Comparison of ENCODE assay signal across 22 cellular contexts in the genomic region with DNA sequence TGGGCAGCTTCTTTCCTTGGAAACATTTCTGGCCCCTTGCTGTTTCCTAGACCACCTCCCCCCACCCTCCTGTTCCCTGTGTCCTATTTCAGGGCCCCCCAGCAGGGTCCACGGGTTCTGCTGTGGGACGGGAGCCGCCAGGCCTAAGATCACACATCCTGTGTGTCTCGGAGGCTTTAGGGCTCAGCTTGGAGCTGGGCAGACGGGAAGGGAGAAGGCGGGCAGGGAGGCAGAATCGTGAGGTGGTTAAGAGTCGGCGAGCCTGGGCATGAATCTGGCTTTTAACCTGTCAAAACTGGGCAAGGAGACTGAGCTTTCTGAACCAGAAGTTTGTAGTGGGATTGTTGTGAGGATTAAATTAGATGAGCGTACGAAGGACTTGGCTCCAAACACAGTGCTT. TPM values are rescaled to one million over a fixed set of nuclear protein-coding genes. Genes with fewer than 3 reads are reported as not detected.
A peak's percentile ranks its signal among the peaks of the same experiment; 100 is the strongest.
DNase-seq lines count a peak whose midpoint lies in the region; ATAC-seq and TF ChIP-seq lines count a peak whose summit lies in the region.
"Had no signal": no experiment of that assay in that cellular context is flagged by ENCODE, and none has a peak within 500 bp of the region (broad histone marks: within the 10 kb centered on the region; RNA-seq: fewer than 3 reads in every experiment).

No MANE protein-coding gene starts in this region.

- H3K9ac ChIP-seq in neural progenitor cell = no peak overlapping the region
- H3K9ac ChIP-seq: GM23248, parathyroid adenoma had no signal

- H3K9me3 Mint-ChIP-seq in neural progenitor cell = no peaks in the 10 kb centered on the region
- H3K9me3 Mint-ChIP-seq in activated T-cell treated with anti-CD3 and anti-CD28 coated beads, Interleukin-2, amount 50 U/mL, for 24 hours = peaks cover under 1% of the 10 kb centered on the region
- H3K9me3 Mint-ChIP-seq: activated CD4-positive, alpha-beta T cell treated with anti-CD3 and anti-CD28 coated beads, Interleukin-2, amount 10 ng/mL, durations not matched to agents 24 days and 14 days; activated T-cell treated with anti-CD3 and anti-CD28 coated beads, Interleukin-2, amount 50 U/mL, for 4 hours had no signal

- H3K4me1 ChIP-seq in neural progenitor cell = peaks cover 3% of the 10 kb centered on the region

- no peaks in the 10 kb centered on the region for H3K79me2 ChIP-seq in neural progenitor cell (ENCODE audit: low read depth)

- H3K4me1 Mint-ChIP-seq in neural progenitor cell = peaks cover 30% of the 10 kb centered on the region
- H3K4me1 Mint-ChIP-seq in activated T-cell treated with anti-CD3 and anti-CD28 coated beads, Interleukin-2, amount 50 U/mL, for 24 hours (ENCODE audit: low read depth) = peaks cover 21% of the 10 kb centered on the region

- no peak overlapping the region for H2AFZ ChIP-seq in neural progenitor cell (replicated peaks)
- H2AFZ ChIP-seq: GM23248, parathyroid adenoma had no signal

- H3K36me3 ChIP-seq in neural progenitor cell = no peaks in the 10 kb centered on the region
- H3K36me3 ChIP-seq: right atrium auricular region had no signal

- H3K27ac Mint-ChIP-seq in neural progenitor cell = no peak overlapping the region
- H3K27ac Mint-ChIP-seq in activated T-cell treated with anti-CD3 and anti-CD28 coated beads, Interleukin-2, amount 50 U/mL, for 24 hours = no peak overlapping the region
- H3K27ac Mint-ChIP-seq: activated CD4-positive, alpha-beta T cell treated with anti-CD3 and anti-CD28 coated beads, Interleukin-2, amount 10 ng/mL, durations not matched to agents 24 days and 14 days; CD14-positive monocyte had no signal

- no peaks in the 10 kb centered on the region for H3K9me3 ChIP-seq in neural progenitor cell (ENCODE audit: low read depth)
- H3K9me3 ChIP-seq: right atrium auricular region had no signal

- H3K27me3 Mint-ChIP-seq in neural progenitor cell (ENCODE audit: insufficient read depth, low read depth) = peaks cover 32% of the 10 kb centered on the region
- H3K27me3 Mint-ChIP-seq in activated T-cell treated with anti-CD3 and anti-CD28 coated beads, Interleukin-2, amount 50 U/mL, for 24 hours = peaks cover 57% of the 10 kb centered on the region

- H3K4me2 ChIP-seq in neural progenitor cell = no peak overlapping the region

- DNase-seq in GM20000 (ENCODE audit: low spot score) (peak; percentile 21), NCI-H2171 (lab: John Stamatoyannopoulos, UW) (peak; percentile 12), cerebellar cortex (ENCODE audit: low spot score) (peak; percentile 62), neural progenitor cell (ENCODE audit: low spot score) (no peak), ACHN (no peak)
- DNase-seq in activated T-cell treated with anti-CD3 and anti-CD28 coated beads, Interleukin-2, amount 50 U/mL, for 24 hours = no peak
- DNase-seq: activated CD4-positive, alpha-beta T cell treated with anti-CD3 and anti-CD28 coated beads, Interleukin-2, amount 10 ng/mL, durations not matched to agents 24 days and 14 days; activated T-cell treated with anti-CD3 and anti-CD28 coated beads, Interleukin-2, amount 50 U/mL, for 4 hours; EL; GM23248; IMR-90; left ventricle myocardium superior; midbrain; naive thymus-derived CD4-positive, alpha-beta T cell; NCI-H1092; NCI-H2029; NCI-H226; stimulated activated CD4-positive, alpha-beta T cell treated with anti-CD3 and anti-CD28 coated beads, Interleukin-2, amount 100 ng/mL, for 48 hours had no signal

- no peak for TF ChIP-seq CTCF in GM20000 (IDR thresholded peaks at IDR 0.05; ENCODE audit: extremely low read depth, missing control alignments)
- TF ChIP-seq CTCF in neural progenitor cell (IDR thresholded peaks at IDR 0.05) = no peak

- no peak for ATAC-seq in GM21360 (IDR thresholded peaks at IDR 0.05; ENCODE audit: unreplicated experiment)
- ATAC-seq: activated T-cell treated with anti-CD3 and anti-CD28 coated beads, Interleukin-2, amount 50 U/mL, for 4 hours; left ventricle myocardium superior; naive thymus-derived CD4-positive, alpha-beta T cell had no signal

- H3K27me3 ChIP-seq in neural progenitor cell = peaks cover 29% of the 10 kb centered on the region
- H3K27me3 ChIP-seq: right atrium auricular region had no signal

- H3F3A ChIP-seq in neural progenitor cell (ENCODE audit: low read depth) = peaks cover 12% of the 10 kb centered on the region

- H3K27ac ChIP-seq in neural progenitor cell = no peak overlapping the region
- H3K27ac ChIP-seq: GM23248, parathyroid adenoma, right atrium auricular region had no signal

- peaks cover 37% of the 10 kb centered on the region for H4K20me1 ChIP-seq in neural progenitor cell (ENCODE audit: low read depth)

- in situ Hi-C loops in ACHN (cut with HindIII; ENCODE audit: low pct_ligation_motif_present, low pct_unique_long_range_greater_than_20kb, low sequenced_read_pairs) = no loop called here

- peak overlapping the region; percentile 70 for H3K4me3 Mint-ChIP-seq in neural progenitor cell
- no peak overlapping the region for H3K4me3 Mint-ChIP-seq in activated T-cell treated with anti-CD3 and anti-CD28 coated beads, Interleukin-2, amount 50 U/mL, for 24 hours
- H3K4me3 Mint-ChIP-seq: activated T-cell treated with anti-CD3 and anti-CD28 coated beads, Interleukin-2, amount 50 U/mL, for 4 hours had no signal

- no peaks in the 10 kb centered on the region for H3K36me3 Mint-ChIP-seq in neural progenitor cell
- peaks cover under 1% of the 10 kb centered on the region for H3K36me3 Mint-ChIP-seq in activated T-cell treated with anti-CD3 and anti-CD28 coated beads, Interleukin-2, amount 50 U/mL, for 24 hours (ENCODE audit: low read depth)

- H3K4me3 ChIP-seq in neural progenitor cell = no peak overlapping the region
- H3K4me3 ChIP-seq: GM23248, right atrium auricular region had no signal

RNA-seq across cellular contexts. Expression of a gene that starts 4.8 kb away (rescaled TPM):
- 0.41 and 1.2 TPM in 2 replicates for total RNA-seq in neural progenitor cell (ENCODE audit: low replicate concordance)
- total RNA-seq: IMR-90 had no signal

RNA-seq across cellular contexts. Expression of a gene that starts 41.1 kb away (rescaled TPM):
- total RNA-seq in neural progenitor cell (ENCODE audit: low replicate concordance) = 0.11 and 2.3 TPM in 2 replicates
- total RNA-seq: IMR-90 had no signal

RNA-seq across cellular contexts. Expression of a gene that starts 51.9 kb away (rescaled TPM):
- 25.4 and 47.2 TPM in 2 replicates for total RNA-seq in neural progenitor cell (ENCODE audit: low replicate concordance)

RNA-seq across cellular contexts. Expression of a gene that starts 59.8 kb away (rescaled TPM):
- 36.7 and 123 TPM in 2 replicates for total RNA-seq in neural progenitor cell (ENCODE audit: low replicate concordance)

Comparison
In these comparisons a context has a peak if more than half of its experiments do, and no peak if none do; other contexts are left out.
1. DNase-seq: peak in GM20000 (single experiment), NCI-H2171 (single experiment) and cerebellar cortex (single experiment); none in neural progenitor cell (single experiment), ACHN (single experiment) and activated T-cell treated with anti-CD3 and anti-CD28 coated beads, Interleukin-2, amount 50 U/mL, for 24 hours (single experiment).